Comparison of ENCODE assay signal across 3 cellular contexts in the genomic region with DNA sequence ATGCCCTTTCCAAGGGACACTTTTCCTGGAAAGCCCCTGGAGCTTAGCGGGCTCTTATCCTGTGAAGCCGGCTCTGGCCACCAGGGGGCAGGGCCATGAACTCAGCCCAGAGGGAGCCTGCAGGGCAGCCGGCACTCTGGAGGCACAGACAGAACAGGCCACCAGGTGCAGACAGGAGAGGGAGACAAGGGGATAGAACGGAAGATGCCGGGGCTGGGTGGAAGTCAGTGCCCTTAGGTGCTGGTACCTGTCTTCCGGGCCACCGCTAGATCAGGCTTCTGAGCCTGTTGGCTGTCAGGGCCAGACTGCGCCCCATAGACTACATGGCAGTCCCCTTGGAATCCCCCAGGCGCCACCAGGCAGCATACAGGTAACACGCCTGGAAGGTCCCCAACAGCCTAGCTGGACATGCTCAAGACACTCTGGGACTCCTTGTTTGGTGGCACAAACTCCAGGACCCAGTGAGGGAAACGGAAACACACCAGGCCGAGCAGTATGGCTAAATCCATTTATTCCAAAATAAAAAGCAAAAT. TPM values are rescaled to one million over a fixed set of nuclear protein-coding genes. Genes with fewer than 3 reads are reported as not detected.
"Had no signal": no experiment of that assay in that cellular context is flagged by ENCODE, and none has a peak within 500 bp of the region (broad histone marks: within the 10 kb centered on the region; RNA-seq: fewer than 3 reads in every experiment).

No MANE protein-coding gene starts in this region.

RNA-seq across cellular contexts. Expression of a gene that starts 14.9 kb away (rescaled TPM):
- total RNA-seq: right atrium auricular region had no signal

RNA-seq across cellular contexts. Expression of a gene that starts 37.4 kb away (rescaled TPM):
- total RNA-seq: activated naive CD4-positive, alpha-beta T cell treated with anti-CD3 and anti-CD28 coated beads for 36 hours; esophagus mucosa; right atrium auricular region had no signal
